15 cellular contexts compared by ENCODE assay signal in genomic region chr11:112751312-112751711, GRCh38.
"Had no signal": no experiment of that assay in that cellular context is flagged by ENCODE, and none has a peak within 500 bp of the region (broad histone marks: within the 10 kb centered on the region; RNA-seq: fewer than 3 reads in every experiment).

No MANE protein-coding gene starts in this region.

- H3K27ac ChIP-seq: body of pancreas, tibial artery, uterus had no signal

- H3K27me3 ChIP-seq: body of pancreas, uterus had no signal

- DNase-seq: activated CD4-positive, alpha-beta T cell treated with anti-CD3 and anti-CD28 coated beads, Interleukin-2, amount 50 U/mL, for 4 hours; activated CD4-positive, CD25-positive, alpha-beta regulatory T cell treated with anti-CD3 and anti-CD28 coated beads, Interleukin-2, amount 50 U/mL, for 72 hours; activated effector memory CD4-positive, alpha-beta T cell treated with Interleukin-2 at 50 U/mL for 16 hours; activated T-cell treated with anti-CD3 and anti-CD28 coated beads, Interleukin-2, amount 50 U/mL, for 1 hour; amniotic stem cell; body of pancreas; cerebellar nuclear complex; mesenchymal stem cell; stimulated activated CD4-positive, alpha-beta T cell treated with anti-CD3 and anti-CD28 coated beads, Interleukin-15, amount 100 ng/mL, for 24 hours; stimulated activated CD4-positive, alpha-beta T cell treated with anti-CD3 and anti-CD28 coated beads, Interleukin-4, amount 100 ng/mL, for 24 hours; tibial artery; uterus had no signal

- ATAC-seq: body of pancreas; esophagus mucosa; left lobe of liver; natural killer cell treated with Interleukin-12 subunit alpha and Interleukin-12 subunit beta and Interleukin-15 and Interleukin-18, amount 100 ng/mL, for 72 hours had no signal

- H3K9me3 ChIP-seq: body of pancreas, tibial artery, uterus had no signal

- H3K4me3 ChIP-seq: body of pancreas, tibial artery, uterus had no signal

- H3K36me3 ChIP-seq: tibial artery, uterus had no signal

- H3K4me1 ChIP-seq: body of pancreas, tibial artery had no signal
